In the genomic region with DNA sequence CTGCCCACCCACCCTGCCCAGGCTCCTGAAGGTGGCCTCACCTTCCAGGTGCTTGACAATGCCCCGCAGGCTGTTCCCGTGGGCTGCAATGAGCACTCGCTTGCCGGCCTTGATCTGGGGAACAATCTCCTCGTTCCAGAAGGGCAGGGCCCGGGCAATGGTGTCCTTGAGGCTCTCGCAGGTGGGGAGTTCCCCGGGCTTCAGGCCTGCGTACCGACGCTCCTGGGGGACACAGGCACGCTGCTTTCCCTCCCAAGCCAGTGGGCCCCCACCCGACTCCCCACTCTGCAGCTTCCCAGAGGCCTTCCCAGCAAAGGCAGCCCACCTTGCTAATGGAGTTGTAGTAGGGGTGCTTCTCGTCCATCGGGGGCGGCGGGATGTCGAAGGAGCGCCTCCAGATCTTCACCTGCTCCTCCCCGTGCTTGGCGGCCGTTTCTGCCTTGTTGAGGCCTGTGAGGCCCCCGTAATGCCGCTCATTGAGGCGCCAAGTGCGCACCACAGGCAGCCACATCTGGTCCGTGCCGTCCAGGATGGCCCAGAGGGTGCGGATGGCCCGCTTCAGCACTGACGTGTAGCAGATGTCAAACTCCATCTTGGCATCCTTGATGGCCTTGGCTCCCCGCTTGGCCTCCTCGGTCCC, we compare ENCODE assay signal across 1 cellular context.
TF ChIP-seq lines count a peak whose summit lies in the region.

No MANE protein-coding gene starts in this region.

TF ChIP-seq in HCT116, 20 proteins besides CTCF, POLR2A, EP300 and RAD21:
- TF ChIP-seq CBX3 (IDR thresholded peaks at IDR 0.05; ENCODE audit: low read depth) (no peak), POLR2AphosphoS5 (IDR thresholded peaks at IDR 0.05; ENCODE audit: low read depth, low read length) (peak; percentile 30), TCF7L2 (IDR thresholded peaks at IDR 0.05; ENCODE audit: borderline replicate concordance, extremely low read depth, insufficient read depth, insufficient read length) (no peak), EZH2 (IDR thresholded peaks at IDR 0.05) (no peak), SP1 (IDR thresholded peaks at IDR 0.05; ENCODE audit: low read depth) (no peak), CEBPB (IDR thresholded peaks at IDR 0.05; ENCODE audit: low read depth) (no peak)
